ENCODE assay signal across 8 cellular contexts in the genomic region with DNA sequence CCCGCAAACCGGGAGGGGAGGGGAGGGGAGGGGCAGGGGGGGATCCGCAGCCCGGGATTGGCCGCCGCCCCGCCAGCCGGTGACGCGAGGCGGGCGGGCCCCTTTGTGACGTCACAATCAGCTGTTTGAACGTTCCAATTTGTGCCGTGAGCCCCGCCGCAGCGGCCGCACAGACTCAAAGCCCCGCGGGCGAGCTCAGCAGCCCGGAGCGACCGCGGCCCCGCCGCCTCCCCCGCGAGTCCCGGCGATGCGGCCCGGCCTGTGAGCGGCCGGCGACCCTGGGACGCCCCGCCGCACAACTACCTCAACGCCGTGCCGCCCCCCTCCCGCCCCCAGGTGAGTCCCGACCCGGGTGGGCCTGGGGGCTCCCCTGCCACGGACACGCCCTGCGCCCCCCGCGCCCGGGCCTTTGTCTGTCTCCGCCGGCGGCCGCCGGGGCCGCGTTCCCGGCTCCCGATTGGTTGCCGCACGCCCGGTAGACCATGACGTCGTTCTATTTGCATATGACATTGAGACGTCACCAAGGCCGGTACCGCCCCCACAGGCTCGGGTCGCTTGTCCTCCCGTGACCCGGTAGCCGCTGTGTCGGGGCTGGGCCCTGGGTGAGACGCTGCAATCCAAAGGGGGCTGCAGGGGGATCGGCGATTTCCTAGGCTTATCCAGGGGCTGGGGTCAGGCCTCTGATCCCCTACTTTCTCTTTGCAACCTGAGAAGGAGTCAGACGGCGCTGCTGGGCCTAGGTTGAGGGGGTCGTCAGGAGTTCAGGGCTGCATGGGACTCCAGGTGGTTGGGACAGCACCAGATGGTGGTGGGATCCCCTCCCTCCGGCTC. TPM values are rescaled to one million over a fixed set of nuclear protein-coding genes. Genes with fewer than 3 reads are reported as not detected.
DNase-seq lines count a peak whose midpoint lies in the region; ATAC-seq and TF ChIP-seq lines count a peak whose summit lies in the region.

A gene with protein sequence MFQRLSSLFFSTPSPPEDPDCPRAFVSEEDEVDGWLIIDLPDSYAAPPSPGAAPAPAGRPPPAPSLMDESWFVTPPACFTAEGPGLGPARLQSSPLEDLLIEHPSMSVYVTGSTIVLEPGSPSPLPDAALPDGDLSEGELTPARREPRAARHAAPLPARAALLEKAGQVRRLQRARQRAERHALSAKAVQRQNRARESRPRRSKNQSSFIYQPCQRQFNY (plus strand): TSS at position 168 of the 831 bp plus-strand sequence. CDS start 4,396 bp downstream, outside the sequence.

- peak; percentile 88 for DNase-seq in AG10803 (ENCODE audit: low read depth)
- peak; percentile 70 for DNase-seq in GM19240 (ENCODE audit: insufficient read length, low spot score)
- peak; percentile 92 for DNase-seq in NCI-H748 (lab: John Stamatoyannopoulos, UW; ENCODE audit: unreplicated experiment)
- peak; percentile 59 to 73 for DNase-seq in activated CD4-positive, alpha-beta T cell treated with anti-CD3 and anti-CD28 coated beads, Interleukin-2, amount 50 U/mL, for 24 hours (ENCODE audit: low read depth in 1 of 2, low spot score in 1 of 2)
- DNase-seq in cortex of kidney (lab: John Stamatoyannopoulos, UW): peak; percentile 96
- DNase-seq in left lobe of liver (ENCODE audit: low spot score): peak; percentile 96
- DNase-seq in stimulated activated CD4-positive, alpha-beta T cell treated with anti-CD3 and anti-CD28 coated beads, Interleukin-1b, Interleukin-23, amount 100 ng/mL, for 48 hours: peak; percentile 83

- ATAC-seq in HG03520 (IDR thresholded peaks at IDR 0.05; ENCODE audit: unreplicated experiment): peak; percentile 32
- peak; percentile 75 for ATAC-seq in left lobe of liver

- peak within 1 kb of the TSS; percentile 87 for H3K4me3 ChIP-seq in AG10803 (ENCODE audit: low read length)

- TF ChIP-seq CTCF in AG10803 (conservative IDR thresholded peaks at IDR 0.05; ENCODE audit: low read length): no peak

RNA-seq across cellular contexts. Expression of the gene that starts here (rescaled TPM):
- 14.4 TPM for total RNA-seq in left lobe of liver

Comparison
In these comparisons a context has a peak if more than half of its experiments do, and no peak if none do; other contexts are left out.
1. Peak in every context shown above with its lines: DNase-seq, ATAC-seq and H3K4me3 ChIP-seq.